ENCODE assay signal across 1 cellular context in the genomic region with DNA sequence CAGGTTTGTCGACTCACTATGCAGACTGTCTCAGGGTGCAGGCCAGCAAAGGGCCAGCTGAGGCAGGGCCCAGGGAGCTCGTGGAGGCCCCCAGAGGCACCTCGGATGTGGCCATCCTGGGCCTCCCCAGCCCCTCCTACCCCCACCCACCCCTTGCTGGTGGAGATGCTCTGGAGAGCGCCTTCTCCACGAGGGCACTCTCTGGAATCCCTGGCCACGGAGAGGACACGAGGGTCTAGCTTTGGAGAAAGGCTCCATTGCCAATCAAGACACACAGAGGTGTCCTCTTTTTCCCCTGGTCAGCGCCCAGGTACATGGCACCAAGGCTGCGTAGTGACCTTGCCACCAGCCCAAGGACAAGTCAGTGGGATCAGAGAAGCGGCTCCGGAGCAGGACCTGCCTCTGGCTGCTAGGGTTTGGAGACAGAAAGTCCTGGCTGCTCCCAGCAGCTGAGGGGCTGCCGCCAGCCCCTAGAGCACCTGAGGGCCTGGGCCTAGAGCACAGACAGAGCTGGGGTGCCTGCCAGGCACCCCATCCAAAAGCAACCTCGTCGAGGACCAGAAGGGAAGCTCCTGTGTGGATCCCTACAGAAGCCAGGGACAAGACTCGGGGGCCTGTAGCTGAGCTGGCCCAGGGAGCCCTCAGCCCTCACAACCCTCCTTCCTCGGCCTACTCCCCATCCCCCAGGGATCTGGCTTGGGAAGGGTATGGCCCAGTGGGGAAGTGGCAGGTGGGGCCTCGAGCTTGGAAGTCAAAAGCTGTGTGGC.
TF ChIP-seq lines count a peak whose summit lies in the region.

No MANE protein-coding gene starts in this region.

TF ChIP-seq in SK-N-SH treated with all-trans-retinoic acid at 6 μM for 48 hours, 23 proteins besides CTCF, POLR2A, EP300 and RAD21 (continued from another document):
- TF ChIP-seq, protein P1, sequence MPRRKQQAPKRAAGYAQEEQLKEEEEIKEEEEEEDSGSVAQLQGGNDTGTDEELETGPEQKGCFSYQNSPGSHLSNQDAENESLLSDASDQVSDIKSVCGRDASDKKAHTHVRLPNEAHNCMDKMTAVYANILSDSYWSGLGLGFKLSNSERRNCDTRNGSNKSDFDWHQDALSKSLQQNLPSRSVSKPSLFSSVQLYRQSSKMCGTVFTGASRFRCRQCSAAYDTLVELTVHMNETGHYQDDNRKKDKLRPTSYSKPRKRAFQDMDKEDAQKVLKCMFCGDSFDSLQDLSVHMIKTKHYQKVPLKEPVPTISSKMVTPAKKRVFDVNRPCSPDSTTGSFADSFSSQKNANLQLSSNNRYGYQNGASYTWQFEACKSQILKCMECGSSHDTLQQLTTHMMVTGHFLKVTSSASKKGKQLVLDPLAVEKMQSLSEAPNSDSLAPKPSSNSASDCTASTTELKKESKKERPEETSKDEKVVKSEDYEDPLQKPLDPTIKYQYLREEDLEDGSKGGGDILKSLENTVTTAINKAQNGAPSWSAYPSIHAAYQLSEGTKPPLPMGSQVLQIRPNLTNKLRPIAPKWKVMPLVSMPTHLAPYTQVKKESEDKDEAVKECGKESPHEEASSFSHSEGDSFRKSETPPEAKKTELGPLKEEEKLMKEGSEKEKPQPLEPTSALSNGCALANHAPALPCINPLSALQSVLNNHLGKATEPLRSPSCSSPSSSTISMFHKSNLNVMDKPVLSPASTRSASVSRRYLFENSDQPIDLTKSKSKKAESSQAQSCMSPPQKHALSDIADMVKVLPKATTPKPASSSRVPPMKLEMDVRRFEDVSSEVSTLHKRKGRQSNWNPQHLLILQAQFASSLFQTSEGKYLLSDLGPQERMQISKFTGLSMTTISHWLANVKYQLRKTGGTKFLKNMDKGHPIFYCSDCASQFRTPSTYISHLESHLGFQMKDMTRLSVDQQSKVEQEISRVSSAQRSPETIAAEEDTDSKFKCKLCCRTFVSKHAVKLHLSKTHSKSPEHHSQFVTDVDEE (CRISPR knock-in tag; IDR thresholded peaks at IDR 0.05), result no peak
- TF ChIP-seq ZFP30 (CRISPR knock-in tag; IDR thresholded peaks at IDR 0.05), result no peak
- TF ChIP-seq PATZ1 (CRISPR knock-in tag; IDR thresholded peaks at IDR 0.05; ENCODE audit: borderline replicate concordance), result no peak
